Comparison of ENCODE assay signal across 8 cellular contexts in the genomic region with DNA sequence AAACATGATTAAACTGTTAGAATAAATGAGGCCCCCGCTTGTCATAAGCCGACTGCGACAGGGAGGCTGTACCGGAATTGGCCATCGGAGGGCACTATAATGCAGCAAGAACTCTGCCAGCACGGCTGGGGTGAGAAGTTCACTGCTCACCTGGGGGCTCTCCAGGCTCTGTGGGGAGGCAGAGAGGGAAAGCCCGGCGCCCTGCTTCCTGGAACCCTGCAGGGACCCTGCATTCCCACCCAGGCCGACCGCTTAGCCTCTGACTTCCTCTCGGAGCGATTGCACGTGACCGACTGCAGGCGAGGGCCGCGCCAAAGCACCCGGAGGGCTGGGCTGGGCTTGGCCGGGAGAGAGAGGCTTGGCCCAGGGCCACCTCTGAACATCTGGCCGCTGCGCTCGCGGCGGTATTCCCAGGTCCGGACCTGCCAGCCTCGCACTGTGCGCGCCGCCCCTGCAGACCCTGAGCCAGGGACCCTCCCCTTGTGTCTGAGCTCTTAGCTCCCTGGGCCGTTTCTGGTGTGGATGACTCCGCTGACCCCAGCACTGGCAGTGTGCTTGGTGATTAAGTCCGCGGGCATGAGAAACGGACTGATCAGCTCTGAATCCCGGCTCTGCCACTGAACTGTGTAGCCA. TPM values are rescaled to one million over a fixed set of nuclear protein-coding genes. Genes with fewer than 3 reads are reported as not detected.
DNase-seq lines count a peak whose midpoint lies in the region; ATAC-seq and TF ChIP-seq lines count a peak whose summit lies in the region.

No MANE protein-coding gene starts in this region.

- H3K9me3 ChIP-seq in MM.1S (replicated peaks; ENCODE audit: insufficient read depth, low read length) (no peaks in the 10 kb centered on the region), gastroesophageal sphincter (no peaks in the 10 kb centered on the region)

- WGBS in gastroesophageal sphincter (ENCODE audit: low coverage in 1 of 2), 2 donors: 1 to 5% methylated on average over 9 to 10 of the region's 35 CpGs

- H3K4me3 ChIP-seq in MM.1S (ENCODE audit: low read length) (peak overlapping the region; percentile 60), gastroesophageal sphincter (peak overlapping the region; percentile 38 to 53)

- DNase-seq in G401 (ENCODE audit: low spot score) (peak; percentile 69), HCEC 1CT (peak; percentile 58), MM.1S (peak; percentile 75), SHP77 (lab: John Stamatoyannopoulos, UW) (peak; percentile 47 to 81), activated gamma-delta T cell treated with Interleukin-2 at 50 U/mL for 16 hours (peak; percentile 84), nucleus accumbens (lab: John Stamatoyannopoulos, UW) (peak in 55 of 56 donors; percentile 23 to 89 (median 61)), substantia nigra (lab: John Stamatoyannopoulos, UW) (peak in 47 of 49 donors; percentile 4 to 77 (median 44))

- in situ Hi-C loops in G401 (cut with HindIII; ENCODE audit: low sequenced_read_pairs): no loop called here

- no peak overlapping the region for H3K27ac ChIP-seq in MM.1S (ENCODE audit: low read length)
- H3K27ac ChIP-seq in gastroesophageal sphincter: peak overlapping the region in 3 of 4 donors; percentile 24 to 68 (median 41)
- H3K27ac ChIP-seq in substantia nigra (ENCODE audit: low read depth, low read length, poor library complexity, severe bottlenecking): no peak overlapping the region

- TF ChIP-seq POLR2A in gastroesophageal sphincter (IDR thresholded peaks at IDR 0.05): no peak

- peak; percentile 93 for TF ChIP-seq CTCF in MM.1S (IDR thresholded peaks at IDR 0.05; ENCODE audit: low read length)
- peak; percentile 71 to 89 (median 80) for TF ChIP-seq CTCF in gastroesophageal sphincter (IDR thresholded peaks at IDR 0.05)

- H3K4me2 ChIP-seq in MM.1S (ENCODE audit: low read depth, low read length): peak overlapping the region; percentile 81

- no peaks in the 10 kb centered on the region for H4K20me1 ChIP-seq in MM.1S (ENCODE audit: insufficient read depth, low read length)

- peak; percentile 89 for ATAC-seq in gastroesophageal sphincter

- H3K27me3 ChIP-seq in MM.1S (replicated peaks; ENCODE audit: insufficient read depth, low read length): no peaks in the 10 kb centered on the region
- no peaks in the 10 kb centered on the region for H3K27me3 ChIP-seq in gastroesophageal sphincter

- H3K9ac ChIP-seq in MM.1S (ENCODE audit: low read length): no peak overlapping the region

- H2AFZ ChIP-seq in MM.1S (ENCODE audit: low read length): peak overlapping the region; percentile 76

- H3K9me2 ChIP-seq in MM.1S (replicated peaks; ENCODE audit: insufficient read depth, low read length): no peaks in the 10 kb centered on the region

- no peak for TF ChIP-seq EP300 in gastroesophageal sphincter (IDR thresholded peaks at IDR 0.05)

- H3K36me3 ChIP-seq in MM.1S (replicated peaks; ENCODE audit: insufficient read depth, low read length) (no peaks in the 10 kb centered on the region), gastroesophageal sphincter (no peaks in the 10 kb centered on the region)

- no peaks in the 10 kb centered on the region for H3K79me2 ChIP-seq in MM.1S (ENCODE audit: low read length)

- no peaks in the 10 kb centered on the region for H3F3A ChIP-seq in MM.1S (ENCODE audit: insufficient read depth, low read length)

- no peaks in the 10 kb centered on the region for H3K4me1 ChIP-seq in MM.1S (ENCODE audit: low read length)
- peaks cover 0 to 12% (median 0%) of the 10 kb centered on the region in 3 donors for H3K4me1 ChIP-seq in gastroesophageal sphincter

RNA-seq across cellular contexts. Expression of a gene that starts 26.2 kb away (rescaled TPM):
- not detected in 2 replicates for total RNA-seq in G401 (2014; rRNA removed; shearing (Covaris generic))
- total RNA-seq in gastroesophageal sphincter: not detected

Comparison
In these comparisons a context has a peak if more than half of its experiments do, and no peak if none do; other contexts are left out.
1. H3K27ac ChIP-seq: peak in gastroesophageal sphincter (3 of 4); none in MM.1S (single experiment) and substantia nigra (single experiment).
2. Peak in every context shown above with its lines, with median percentiles within 50 percentile points of each other: DNase-seq.